In genomic region chr10:89643812-89644690, GRCh38 we compare ENCODE assay signal across 8 cellular contexts. TPM values are rescaled to one million over a fixed set of nuclear protein-coding genes. Genes with fewer than 3 reads are reported as not detected.
A peak's percentile ranks its signal among the peaks of the same experiment; 100 is the strongest.
DNase-seq lines count a peak whose midpoint lies in the region; ATAC-seq and TF ChIP-seq lines count a peak whose summit lies in the region.

No MANE protein-coding gene starts in this region.

- peaks cover 7% of the 10 kb centered on the region for H3K27me3 Mint-ChIP-seq in GM23338 (ENCODE audit: insufficient read depth, low read depth, poor library complexity)
- H3K27me3 Mint-ChIP-seq in neural crest cell (ENCODE audit: low read depth) = no peaks in the 10 kb centered on the region

- H3F3A ChIP-seq in GM23338 (replicated peaks; ENCODE audit: low read depth) = no peaks in the 10 kb centered on the region

- H3K4me1 Mint-ChIP-seq in GM23338 = peaks cover 48% of the 10 kb centered on the region
- peaks cover 47% of the 10 kb centered on the region for H3K4me1 Mint-ChIP-seq in neural crest cell

- DNase-seq in EL = peak; percentile 98
- DNase-seq in GM23338 (ENCODE audit: low spot score) = peak; percentile 98
- DNase-seq in Kasumi-1 (lab: John Stamatoyannopoulos, UW) = peak; percentile 100
- peak; percentile 95 for DNase-seq in RPMI7951 (ENCODE audit: low read depth)
- DNase-seq in activated effector memory CD4-positive, alpha-beta T cell treated with Interleukin-2 at 50 U/mL for 16 hours = peak; percentile 54
- peak; percentile 95 to 97 for DNase-seq in foreskin fibroblast
- peak; percentile 63 for DNase-seq in neural crest cell (ENCODE audit: low read depth, low spot score)
- DNase-seq in stromal cell of bone marrow (ENCODE audit: low read depth) = peak; percentile 94

- H3K79me2 ChIP-seq in GM23338 (replicated peaks; ENCODE audit: insufficient read depth) = peaks cover 50% of the 10 kb centered on the region

- H3K27ac Mint-ChIP-seq in GM23338 = no peak overlapping the region
- H3K27ac Mint-ChIP-seq in neural crest cell (ENCODE audit: unreplicated experiment) = no peak overlapping the region

- no peaks in the 10 kb centered on the region for H3K36me3 ChIP-seq in GM23338 (ENCODE audit: insufficient read depth)

- H3K9me3 Mint-ChIP-seq in GM23338 (peaks cover 3% of the 10 kb centered on the region; the same call in 1 of the 3 replicates), neural crest cell (no peaks in the 10 kb centered on the region)

- TF ChIP-seq CTCF in GM23338 (conservative IDR thresholded peaks at IDR 0.05; ENCODE audit: low read depth in 2 of 2) (0 out of 4 replicates have a peak, but pooled peaks of 1 of the 2 experiments have one; percentile 9), foreskin fibroblast (IDR thresholded peaks at IDR 0.05; ENCODE audit: low read depth, low read length) (no peak), neural crest cell (conservative IDR thresholded peaks at IDR 0.05) (no peak)

- H3K4me2 ChIP-seq in GM23338 = peak overlapping the region; percentile 80

- H3K4me1 ChIP-seq in GM23338 (ENCODE audit: insufficient read depth) = peaks cover 29% of the 10 kb centered on the region

- peak; percentile 87 for ATAC-seq in GM23338

- H2AFZ ChIP-seq in GM23338 = no peak overlapping the region

- no peak overlapping the region; the same call in 2 of the 3 replicates for H3K4me3 Mint-ChIP-seq in GM23338
- no peak overlapping the region for H3K4me3 Mint-ChIP-seq in neural crest cell

- H3K36me3 Mint-ChIP-seq in GM23338 (ENCODE audit: low read depth) = peaks cover 2% of the 10 kb centered on the region
- H3K36me3 Mint-ChIP-seq in neural crest cell (ENCODE audit: low read depth) = no peaks in the 10 kb centered on the region

- H4K20me1 ChIP-seq in GM23338 (replicated peaks; ENCODE audit: insufficient read depth) = peaks cover 23% of the 10 kb centered on the region; the same call in 1 of the 2 replicates

- H3K9me2 ChIP-seq in GM23338 (ENCODE audit: insufficient read depth) = no peaks in the 10 kb centered on the region

- H3K27ac ChIP-seq in GM23338 (ENCODE audit: low read depth) = peak overlapping the region; percentile 81

- H3K27me3 ChIP-seq in GM23338 (ENCODE audit: insufficient read depth) = no peaks in the 10 kb centered on the region

- H3K4me3 ChIP-seq in GM23338 (peak overlapping the region; percentile 59), foreskin fibroblast (ENCODE audit: low read depth in 1 of 2, low read length in 2 of 2) (peak overlapping the region; percentile 83 to 84)

TF ChIP-seq in GM23338, 12 proteins besides CTCF, POLR2A, EP300 and RAD21:
- TF ChIP-seq, protein P1, sequence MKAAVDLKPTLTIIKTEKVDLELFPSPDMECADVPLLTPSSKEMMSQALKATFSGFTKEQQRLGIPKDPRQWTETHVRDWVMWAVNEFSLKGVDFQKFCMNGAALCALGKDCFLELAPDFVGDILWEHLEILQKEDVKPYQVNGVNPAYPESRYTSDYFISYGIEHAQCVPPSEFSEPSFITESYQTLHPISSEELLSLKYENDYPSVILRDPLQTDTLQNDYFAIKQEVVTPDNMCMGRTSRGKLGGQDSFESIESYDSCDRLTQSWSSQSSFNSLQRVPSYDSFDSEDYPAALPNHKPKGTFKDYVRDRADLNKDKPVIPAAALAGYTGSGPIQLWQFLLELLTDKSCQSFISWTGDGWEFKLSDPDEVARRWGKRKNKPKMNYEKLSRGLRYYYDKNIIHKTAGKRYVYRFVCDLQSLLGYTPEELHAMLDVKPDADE (IDR thresholded peaks at IDR 0.05) = peak; percentile 62; the same call in 1 of the 2 replicates
- no peak for TF ChIP-seq EZH2 (IDR thresholded peaks at IDR 0.05; ENCODE audit: low read depth, unreplicated experiment)
- peak; percentile 100 for TF ChIP-seq POLR2AphosphoS5 (IDR thresholded peaks at IDR 0.05; ENCODE audit: low read depth)
- no peak for TF ChIP-seq CREB1 (CRISPR knock-in tag; IDR thresholded peaks at IDR 0.05; ENCODE audit: low read depth)

RNA-seq across cellular contexts. Expression of gene PANK1, which starts 1.0 kb away (rescaled TPM):
- 44.7 and 62.5 TPM in 2 replicates for total RNA-seq in GM23338 (2014; rRNA removed; shearing (Covaris generic))
- polyA plus RNA-seq in GM23338 (2016; fragmentation: Nextera tagmentation; extraction: Ambion mirVana) = 14.6 and 15.2 TPM in 2 replicates
- total RNA-seq in RPMI7951 (2014; rRNA removed; shearing (Covaris generic)) = 4.8 and 6.4 TPM in 2 replicates
- total RNA-seq in neural crest cell = 46.9 and 47.2 TPM in 2 replicates

RNA-seq across cellular contexts. Expression of gene KIF20B, which starts 57.3 kb away (rescaled TPM):
- 42.3 and 42.7 TPM in 2 replicates for total RNA-seq in GM23338 (2014; rRNA removed; shearing (Covaris generic))
- 82.4 and 111 TPM in 2 replicates for polyA plus RNA-seq in GM23338 (2016; fragmentation: Nextera tagmentation; extraction: Ambion mirVana)
- total RNA-seq in RPMI7951 (2014; rRNA removed; shearing (Covaris generic)) = 39.0 and 54.2 TPM in 2 replicates
- total RNA-seq in neural crest cell = 46.7 and 51.3 TPM in 2 replicates

Comparison
In these comparisons a context has a peak if more than half of its experiments do, and no peak if none do; other contexts are left out.
1. Peak in every context shown above with its lines: DNase-seq, ATAC-seq, H3K4me3 ChIP-seq and H3K27ac ChIP-seq.